In genomic region chr7:111320133-111320532, GRCh38 we compare ENCODE assay signal across 1 cellular context.
TF ChIP-seq lines count a peak whose summit lies in the region.

No MANE protein-coding gene starts in this region.

TF ChIP-seq in GM12878, 131 proteins besides CTCF, POLR2A, EP300 and RAD21 (continued from another document):
- no peak for TF ChIP-seq RBBP5 (conservative IDR thresholded peaks at IDR 0.05)
- TF ChIP-seq ETV6 (conservative IDR thresholded peaks at IDR 0.05 in 1 of 2, IDR thresholded peaks at IDR 0.05 in 1 of 2; ENCODE audit: borderline replicate concordance in 1 of 2, low read depth in 1 of 2): no peak
